Comparison of ENCODE assay signal across 8 cellular contexts in genomic region chr2:222561817-222562424, GRCh38.
A peak's percentile ranks its signal among the peaks of the same experiment; 100 is the strongest.
DNase-seq lines count a peak whose midpoint lies in the region; ATAC-seq, FAIRE-seq and TF ChIP-seq lines count a peak whose summit lies in the region.

No MANE protein-coding gene starts in this region.

- peak overlapping the region; percentile 12 for H3K27ac Mint-ChIP-seq in nephron progenitor cell

- peaks cover 47% of the 10 kb centered on the region for H3K4me1 Mint-ChIP-seq in nephron progenitor cell

- peaks cover 13% of the 10 kb centered on the region for H3K36me3 Mint-ChIP-seq in nephron progenitor cell (ENCODE audit: low read depth)

- H3K27me3 ChIP-seq in esophagus squamous epithelium = no peaks in the 10 kb centered on the region

- intact Hi-C loops in esophagus squamous epithelium (cut with DNase I) = loop anchor here (5.0 kb wide), 1 partner anchor 245 kb away; no protein-coding TSS in a partner anchor

- H3K27ac ChIP-seq in esophagus squamous epithelium = no peak overlapping the region

- DNase-seq in COLO829 (ENCODE audit: low spot score) (peak; percentile 80), NCI-H1694 treated with DMSO at 0.1 percent for 48 hours (lab: John Stamatoyannopoulos, UW) (peak; percentile 61), esophagus squamous epithelium (lab: John Stamatoyannopoulos, UW) (no peak), nephron progenitor cell (peak; percentile 58), amniotic stem cell (lab: John Stamatoyannopoulos, UW) (no peak)

- peak; percentile 62 for FAIRE-seq in TTC549 (lab: Jason Lieb, UNC)

- peaks cover 0 to 33% (median 0%) of the 10 kb centered on the region in 3 donors for H3K36me3 ChIP-seq in esophagus squamous epithelium

- H3K9me3 ChIP-seq in esophagus squamous epithelium = no peaks in the 10 kb centered on the region

- peak in 5 of 6 experiments; percentile 54 to 72 (median 59) for TF ChIP-seq CTCF in esophagus squamous epithelium (IDR thresholded peaks at IDR 0.05)
- TF ChIP-seq CTCF in nephron progenitor cell (IDR thresholded peaks at IDR 0.05) = peak; percentile 62

- H3K4me3 ChIP-seq in esophagus squamous epithelium = no peak overlapping the region

- 40 to 53% methylated on average over 6 of the region's 6 CpGs for WGBS in esophagus squamous epithelium, 2 donors

- no peak overlapping the region for H3K4me3 Mint-ChIP-seq in nephron progenitor cell

- H3K4me1 ChIP-seq in esophagus squamous epithelium = no peaks in the 10 kb centered on the region

- H3K9me3 Mint-ChIP-seq in nephron progenitor cell = peaks cover 3% of the 10 kb centered on the region

- peaks cover 7% of the 10 kb centered on the region for H3K27me3 Mint-ChIP-seq in nephron progenitor cell (ENCODE audit: low read depth, poor library complexity)

- ATAC-seq in GM18867 (IDR thresholded peaks at IDR 0.05; ENCODE audit: unreplicated experiment) = peak; percentile 86
- peak; percentile 80 for ATAC-seq in HG02943 (IDR thresholded peaks at IDR 0.05; ENCODE audit: low read depth, unreplicated experiment)

- no peak for TF ChIP-seq POLR2A in esophagus squamous epithelium (IDR thresholded peaks at IDR 0.05)

Comparison
In these comparisons a context has a peak if more than half of its experiments do, and no peak if none do; other contexts are left out.
1. DNase-seq: peak in COLO829 (single experiment), NCI-H1694 treated with DMSO at 0.1 percent for 48 hours (single experiment) and nephron progenitor cell (single experiment); none in esophagus squamous epithelium (single experiment) and amniotic stem cell (single experiment).